Comparison of ENCODE assay signal across 18 cellular contexts in genomic region chr13:48573213-48573612, GRCh38. TPM values are rescaled to one million over a fixed set of nuclear protein-coding genes. Genes with fewer than 3 reads are reported as not detected.
DNase-seq lines count a peak whose midpoint lies in the region; ATAC-seq and TF ChIP-seq lines count a peak whose summit lies in the region.
"Had no signal": no experiment of that assay in that cellular context is flagged by ENCODE, and none has a peak within 500 bp of the region (broad histone marks: within the 10 kb centered on the region; RNA-seq: fewer than 3 reads in every experiment).

No MANE protein-coding gene starts in this region.

- H3K79me2 ChIP-seq in Karpas-422 (ENCODE audit: low read length) (no peaks in the 10 kb centered on the region), osteoblast (ENCODE audit: insufficient read depth, low read length) (no peaks in the 10 kb centered on the region)

- no peaks in the 10 kb centered on the region for H3K9me2 ChIP-seq in Karpas-422 (replicated peaks; ENCODE audit: insufficient read depth, low read length)

- H3K27me3 Mint-ChIP-seq in CD4-positive, alpha-beta memory T cell: peaks cover 0 to 2% of the 10 kb centered on the region in 2 donors
- peaks cover 69% of the 10 kb centered on the region for H3K27me3 Mint-ChIP-seq in stimulated activated memory B cell treated with anti-CD40 and anti-IgM and Interleukin-4, amounts not matched to agents 10 μg/mL and 1 μg/mL and 100 μg/mL, for 72 hours

- H2AFZ ChIP-seq in Karpas-422 (ENCODE audit: low read length) (peak overlapping the region; percentile 61; the same call in 1 of the 2 replicates), osteoblast (ENCODE audit: low read length) (peak overlapping the region; percentile 77)

- intact Hi-C loops in CD4-positive, alpha-beta memory T cell (cut with micrococcal nuclease): no loop called here

- H3K4me1 Mint-ChIP-seq in CD4-positive, alpha-beta memory T cell: peaks cover 17 to 52% (median 37%) of the 10 kb centered on the region in 4 donors
- H3K4me1 Mint-ChIP-seq in stimulated activated memory B cell treated with anti-CD40 and anti-IgM and Interleukin-4, amounts not matched to agents 10 μg/mL and 1 μg/mL and 100 μg/mL, for 72 hours: peaks cover 10% of the 10 kb centered on the region

- H3K27ac Mint-ChIP-seq in CD4-positive, alpha-beta memory T cell: peak overlapping the region in 4 of 7 donors; percentile 17 to 64 (median 22)
- H3K27ac Mint-ChIP-seq in stimulated activated memory B cell treated with anti-CD40 and anti-IgM and Interleukin-4, amounts not matched to agents 10 μg/mL and 1 μg/mL and 100 μg/mL, for 72 hours: no peak overlapping the region
- H3K27ac Mint-ChIP-seq: activated T-helper 17 cell treated with anti-CD3 and anti-CD28 coated beads, Interleukin-2, amount 50 U/mL, for 72 hours had no signal

- H3K4me1 ChIP-seq in CD4-positive, alpha-beta memory T cell (ENCODE audit: insufficient read depth, low read length): peaks cover 44% of the 10 kb centered on the region
- peaks cover 74% of the 10 kb centered on the region for H3K4me1 ChIP-seq in Karpas-422 (ENCODE audit: low read length)
- H3K4me1 ChIP-seq in osteoblast (ENCODE audit: insufficient read depth, low read length): peaks cover 16% of the 10 kb centered on the region
- H3K4me1 ChIP-seq: colonic mucosa, uterus had no signal

- H3K36me3 Mint-ChIP-seq in CD4-positive, alpha-beta memory T cell: no peaks in the 10 kb centered on the region
- no peaks in the 10 kb centered on the region for H3K36me3 Mint-ChIP-seq in stimulated activated memory B cell treated with anti-CD40 and anti-IgM and Interleukin-4, amounts not matched to agents 10 μg/mL and 1 μg/mL and 100 μg/mL, for 72 hours

- no peaks in the 10 kb centered on the region for H4K20me1 ChIP-seq in Karpas-422 (ENCODE audit: insufficient read depth, low read depth, low read length)
- no peaks in the 10 kb centered on the region for H4K20me1 ChIP-seq in osteoblast (ENCODE audit: insufficient read depth, low read length)

- no peaks in the 10 kb centered on the region for H3K36me3 ChIP-seq in CD4-positive, alpha-beta memory T cell (ENCODE audit: insufficient read depth, low read length)
- H3K36me3 ChIP-seq in Karpas-422 (ENCODE audit: insufficient read depth, low read length) (no peaks in the 10 kb centered on the region), osteoblast (ENCODE audit: insufficient read depth, low read length) (no peaks in the 10 kb centered on the region)
- H3K36me3 ChIP-seq: ascending aorta, colonic mucosa, uterus had no signal

- no peak overlapping the region for H3K4me3 ChIP-seq in CD4-positive, alpha-beta memory T cell (ENCODE audit: low read length in 2 of 2)
- H3K4me3 ChIP-seq in Karpas-422 (ENCODE audit: low read length) (no peak overlapping the region), osteoblast (ENCODE audit: insufficient read depth, low read length) (no peak overlapping the region)
- H3K4me3 ChIP-seq: ascending aorta, colonic mucosa, lung, uterus had no signal

- POLR2A ChIA-PET in CD4-positive, alpha-beta memory T cell (lab: Charles Lee; ENCODE audit: partially characterized antibody): interaction anchor here (0.9 to 5.0 kb wide), 8 partner anchors 9 to 171 kb away, joined by 3 to 35 read pairs (median 4); partner anchors contain the start of gene RCBTB2

- no peak for DNase-seq in CD4-positive, alpha-beta memory T cell
- DNase-seq in Karpas-422: no peak
- peak; percentile 40 to 84 for DNase-seq in dermis microvascular lymphatic vessel endothelial cell (ENCODE audit: low read depth in 2 of 2)
- DNase-seq in osteoblast (ENCODE audit: insufficient read length, low spot score, missing footprints): no peak
- DNase-seq: activated CD4-positive, alpha-beta T cell treated with anti-CD3 and anti-CD28 coated beads, Interleukin-2, amount 50 U/mL, for 48 hours; colonic mucosa; DMS53; GOT3; NCI-H1092 treated with DMSO at 0.1 percent for 48 hours; SHP77; uterus had no signal

- peak overlapping the region; percentile 42 for H3K4me2 ChIP-seq in Karpas-422 (ENCODE audit: low read depth, low read length, poor library complexity, severe bottlenecking)
- no peak overlapping the region for H3K4me2 ChIP-seq in osteoblast (ENCODE audit: insufficient read depth, low read length)

- H3K9me3 ChIP-seq in CD4-positive, alpha-beta memory T cell (ENCODE audit: control insufficient read depth in 1 of 2, low read length in 2 of 2): no peaks in the 10 kb centered on the region
- no peaks in the 10 kb centered on the region for H3K9me3 ChIP-seq in Karpas-422 (ENCODE audit: low read length)
- no peaks in the 10 kb centered on the region for H3K9me3 ChIP-seq in osteoblast (ENCODE audit: low read depth, low read length)
- H3K9me3 ChIP-seq: ascending aorta, colonic mucosa, uterus had no signal

- TF ChIP-seq CTCF in osteoblast (IDR thresholded peaks at IDR 0.05; ENCODE audit: extremely low read depth, low read depth, low read length): no peak

- CTCF ChIA-PET in CD4-positive, alpha-beta memory T cell (lab: Charles Lee; ENCODE audit: partially characterized antibody): interaction anchor here (1.2 to 2.0 kb wide), 6 partner anchors 9 to 238 kb away, joined by 3 to 8 read pairs (median 5); no protein-coding TSS in a partner anchor

- no peak overlapping the region for H3K27ac ChIP-seq in CD4-positive, alpha-beta memory T cell (ENCODE audit: low read depth, low read length)
- H3K27ac ChIP-seq in Karpas-422 (ENCODE audit: low read length): peak overlapping the region; percentile 66
- H3K27ac ChIP-seq in osteoblast (ENCODE audit: low read depth, low read length): no peak overlapping the region
- H3K27ac ChIP-seq: colonic mucosa had no signal

- H3K4me3 Mint-ChIP-seq in CD4-positive, alpha-beta memory T cell: peak overlapping the region in 3 of 8 donors; percentile 35 to 47 (median 39)
- H3K4me3 Mint-ChIP-seq in stimulated activated memory B cell treated with anti-CD40 and anti-IgM and Interleukin-4, amounts not matched to agents 10 μg/mL and 1 μg/mL and 100 μg/mL, for 72 hours: no peak overlapping the region
- H3K4me3 Mint-ChIP-seq: activated T-helper 17 cell treated with anti-CD3 and anti-CD28 coated beads, Interleukin-2, amount 50 U/mL, for 72 hours had no signal

- no peak overlapping the region for H3K9ac ChIP-seq in Karpas-422 (ENCODE audit: low read length)

- no peaks in the 10 kb centered on the region for H3K27me3 ChIP-seq in CD4-positive, alpha-beta memory T cell (ENCODE audit: insufficient read depth, low read length)
- no peaks in the 10 kb centered on the region for H3K27me3 ChIP-seq in Karpas-422 (ENCODE audit: low read length)
- H3K27me3 ChIP-seq in osteoblast (ENCODE audit: insufficient read depth, low read length): no peaks in the 10 kb centered on the region
- H3K27me3 ChIP-seq: ascending aorta, colonic mucosa, uterus had no signal

- H3K9me3 Mint-ChIP-seq in CD4-positive, alpha-beta memory T cell: no peaks in the 10 kb centered on the region
- H3K9me3 Mint-ChIP-seq in stimulated activated memory B cell treated with anti-CD40 and anti-IgM and Interleukin-4, amounts not matched to agents 10 μg/mL and 1 μg/mL and 100 μg/mL, for 72 hours: peaks cover 2% of the 10 kb centered on the region
- H3K9me3 Mint-ChIP-seq: activated T-helper 17 cell treated with anti-CD3 and anti-CD28 coated beads, Interleukin-2, amount 50 U/mL, for 72 hours had no signal

- no peak for ATAC-seq in GM18873 (IDR thresholded peaks at IDR 0.05; ENCODE audit: low FRiP score, unreplicated experiment)
- no peak for ATAC-seq in GM18868 (IDR thresholded peaks at IDR 0.05; ENCODE audit: unreplicated experiment)
- ATAC-seq in HG02759 (IDR thresholded peaks at IDR 0.05; ENCODE audit: unreplicated experiment): no peak
- ATAC-seq in stimulated activated memory B cell treated with anti-CD40 and anti-IgM and Interleukin-4, amounts not matched to agents 10 μg/mL and 1 μg/mL and 100 μg/mL, for 72 hours: no peak
- ATAC-seq: activated T-helper 17 cell treated with anti-CD3 and anti-CD28 coated beads, Interleukin-2, amount 50 U/mL, for 72 hours had no signal

RNA-seq across cellular contexts. Expression of gene RCBTB2, which starts 40.3 kb away (rescaled TPM):
- total RNA-seq in CD4-positive, alpha-beta memory T cell: 10 to 100 TPM; 23.9 to 25.7 TPM
- polyA plus RNA-seq in CD4-positive, alpha-beta memory T cell: 10 to 100 TPM; 33.7 to 46.5 TPM
- total RNA-seq in Karpas-422 (2014; rRNA removed; shearing (Covaris generic); ENCODE audit: low replicate concordance): 20.2 and 25.6 TPM in 2 replicates
- total RNA-seq in dermis microvascular lymphatic vessel endothelial cell (9.6 and 15.6 TPM in 2 replicates), osteoblast (10.5 and 11.8 TPM in 2 replicates)

Comparison
In these comparisons a context has a peak if more than half of its experiments do, and no peak if none do; other contexts are left out.
1. DNase-seq: peak in dermis microvascular lymphatic vessel endothelial cell (2 of 2); none in CD4-positive, alpha-beta memory T cell (0 of 5), Karpas-422 (single experiment) and osteoblast (single experiment).